9 cellular contexts compared by ENCODE assay signal in the genomic region with DNA sequence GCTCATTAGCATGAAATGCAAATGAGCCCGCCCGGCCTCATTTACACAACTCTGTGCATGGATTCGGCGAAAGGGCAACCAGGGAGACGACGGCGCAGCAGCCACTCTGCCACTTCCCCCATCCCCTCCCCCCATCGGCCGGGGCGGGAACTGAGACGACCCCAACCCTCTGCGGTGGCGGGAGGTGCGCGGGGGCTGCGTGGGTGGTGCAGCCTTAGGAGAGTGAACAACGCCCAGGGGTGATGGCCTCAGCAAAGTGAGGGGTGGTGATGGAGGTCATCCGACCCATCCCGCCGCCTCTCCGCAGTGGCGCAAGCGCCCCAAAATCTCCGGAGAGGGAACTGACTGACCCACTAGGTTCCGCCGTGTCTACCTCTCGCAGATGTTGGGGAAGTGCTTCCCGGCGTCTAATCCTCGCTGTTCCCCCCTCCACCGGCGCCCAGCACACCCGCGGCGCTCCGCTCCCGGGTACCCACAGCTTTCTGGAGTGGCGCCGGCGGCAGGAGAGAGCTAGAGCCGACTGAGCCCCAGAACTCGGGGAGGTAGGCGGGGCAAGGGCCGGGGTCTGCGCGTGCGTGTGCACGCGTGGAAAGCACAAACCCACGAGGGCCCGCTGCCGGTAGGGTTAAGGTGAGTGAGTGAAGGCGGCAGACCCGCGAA. TPM values are rescaled to one million over a fixed set of nuclear protein-coding genes. Genes with fewer than 3 reads are reported as not detected.
DNase-seq lines count a peak whose midpoint lies in the region; ATAC-seq and TF ChIP-seq lines count a peak whose summit lies in the region.
"Had no signal": no experiment of that assay in that cellular context is flagged by ENCODE, and none has a peak within 500 bp of the region (broad histone marks: within the 10 kb centered on the region; RNA-seq: fewer than 3 reads in every experiment).

No MANE protein-coding gene starts in this region.

- intact Hi-C loops in Caco-2 (cut with micrococcal nuclease; ENCODE audit: unreplicated experiment), result no loop called here
- intact Hi-C loops in psoas muscle (cut with DNase I), result no loop called here

- H3K4me3 ChIP-seq in Caco-2 (ENCODE audit: low read depth, low read length), result no peak overlapping the region
- H3K4me3 ChIP-seq in ectodermal cell (ENCODE audit: insufficient read depth, low read depth, low read length), result peak overlapping the region; percentile 58
- H3K4me3 ChIP-seq in psoas muscle, result peak overlapping the region; percentile 64
- no peak overlapping the region for H3K4me3 ChIP-seq in SJCRH30

- H3K27ac Mint-ChIP-seq in Caco-2 (ENCODE audit: unreplicated experiment), result no peak overlapping the region

- peaks cover 27% of the 10 kb centered on the region for H3K36me3 Mint-ChIP-seq in Caco-2 (ENCODE audit: insufficient read depth, unreplicated experiment)

- H3K27me3 Mint-ChIP-seq in Caco-2 (ENCODE audit: insufficient read depth, unreplicated experiment), result peaks cover 15% of the 10 kb centered on the region

- no peaks in the 10 kb centered on the region for H3K36me3 ChIP-seq in Caco-2 (ENCODE audit: control insufficient read depth, insufficient read depth, low read length)
- no peaks in the 10 kb centered on the region for H3K36me3 ChIP-seq in ectodermal cell (ENCODE audit: control insufficient read depth, insufficient read depth, low read length)
- peaks cover 0 to 8% of the 10 kb centered on the region in 2 donors for H3K36me3 ChIP-seq in psoas muscle (ENCODE audit: insufficient read depth in 1 of 2, low read depth in 1 of 2)
- no peaks in the 10 kb centered on the region for H3K36me3 ChIP-seq in SJCRH30

- BruUV-seq in Caco-2 (replicated peaks; lab: Mats Ljungman, UMichigan), result no TSS peak

- peak overlapping the region; percentile 87 for H3K4me3 Mint-ChIP-seq in Caco-2 (ENCODE audit: unreplicated experiment)

- TF ChIP-seq CTCF in Caco-2 (IDR thresholded peaks at IDR 0.05; ENCODE audit: insufficient read depth in 1 of 2, low read depth in 1 of 2, low read length in 1 of 2, severe bottlenecking in 1 of 2, unreplicated experiment in 1 of 2), result no peak
- no peak for TF ChIP-seq CTCF in psoas muscle (IDR thresholded peaks at IDR 0.05)

- H3K27ac ChIP-seq in ectodermal cell (ENCODE audit: insufficient read depth, low read depth, low read length, poor library complexity, severe bottlenecking) (no peak overlapping the region), psoas muscle (no peak overlapping the region), SJCRH30 (no peak overlapping the region)

- no peaks in the 10 kb centered on the region for H3K9me3 ChIP-seq in Caco-2
- H3K9me3 ChIP-seq in ectodermal cell (ENCODE audit: control insufficient read depth, low read length), result no peaks in the 10 kb centered on the region
- no peaks in the 10 kb centered on the region for H3K9me3 ChIP-seq in psoas muscle
- no peaks in the 10 kb centered on the region for H3K9me3 ChIP-seq in SJCRH30 (replicated peaks)

- POLR2A ChIA-PET in Caco-2 (lab: Charles Lee), result interaction anchor here (0.6 to 2.4 kb wide), 7 partner anchors 9 to 160 kb away, joined by 3 to 14 read pairs (median 6); a partner anchor contains a TSS

- H3K4me1 ChIP-seq in Caco-2 (peaks cover 16% of the 10 kb centered on the region), ectodermal cell (ENCODE audit: control insufficient read depth, insufficient read depth, low read length) (peaks cover 44% of the 10 kb centered on the region), psoas muscle (peaks cover 19% of the 10 kb centered on the region), SJCRH30 (peaks cover 5% of the 10 kb centered on the region)

- H3K27me3 ChIP-seq in Caco-2 (replicated peaks; ENCODE audit: control insufficient read depth, insufficient read depth, low read length) (peaks cover 12% of the 10 kb centered on the region), ectodermal cell (ENCODE audit: control insufficient read depth, insufficient read depth, low read length, poor library complexity, severe bottlenecking) (peaks cover 61% of the 10 kb centered on the region), psoas muscle (ENCODE audit: insufficient read depth in 3 of 3, low read length in 2 of 3) (peaks cover 0 to 69% (median 26%) of the 10 kb centered on the region in 3 donors), SJCRH30 (no peaks in the 10 kb centered on the region)

- ATAC-seq in psoas muscle (no peak), HG02623 (IDR thresholded peaks at IDR 0.05; ENCODE audit: unreplicated experiment) (no peak), HG03159 (IDR thresholded peaks at IDR 0.05; ENCODE audit: unreplicated experiment) (no peak)

- 1% methylated on average over 55 of the region's 55 CpGs for WGBS in ectodermal cell, 2 experiments
- 11 to 17% (median 13%) methylated on average over 55 of the region's 55 CpGs for WGBS in psoas muscle, 3 donors

- DNase-seq in Caco-2, result no peak
- DNase-seq in MV-4-11 (lab: John Stamatoyannopoulos, UW), result peak; percentile 35
- DNase-seq in psoas muscle, result no peak
- no peak for DNase-seq in KG1 (lab: John Stamatoyannopoulos, UW)
- no peak for DNase-seq in SJCRH30

- CTCF ChIA-PET in Caco-2 (lab: Charles Lee), result interaction anchor here (0.8 to 6.4 kb wide), 6 partner anchors 9 to 134 kb away, joined by 3 to 103 read pairs (median 32); no protein-coding TSS in a partner anchor

- peaks cover 5% of the 10 kb centered on the region for H3K4me1 Mint-ChIP-seq in Caco-2 (ENCODE audit: low read depth, unreplicated experiment)

- H3K9me3 Mint-ChIP-seq in Caco-2 (ENCODE audit: unreplicated experiment), result no peaks in the 10 kb centered on the region

RNA-seq across cellular contexts. Expression of a gene that starts 1.4 kb away (rescaled TPM):
- total RNA-seq in Caco-2 (2022) (1.4 and 1.6 TPM in 2 replicates), psoas muscle (under 1 TPM in 3 of 4 donors, not detected in 1; 0.02 to 0.24 (median 0.17) TPM)
- polyA plus RNA-seq in ectodermal cell (2013, experiment 1 of 4), result 8.6 TPM
- 8.9 TPM for polyA plus RNA-seq in ectodermal cell (2013, experiment 2 of 4)
- polyA plus RNA-seq in ectodermal cell (2013, experiment 3 of 4), result 9.1 TPM
- 9.4 TPM for polyA plus RNA-seq in ectodermal cell (2013, experiment 4 of 4)
- polyA plus RNA-seq in psoas muscle, result under 1 TPM in 2 of 3 donors, not detected in 1; 0.04 TPM
- total RNA-seq in SJCRH30 (2014; rRNA removed; shearing (Covaris generic)), result 3.5 and 4.2 TPM in 2 replicates
- total RNA-seq: glomerular endothelial cell had no signal

RNA-seq across cellular contexts. Expression of a gene that starts 12.1 kb away (rescaled TPM):
- total RNA-seq in Caco-2 (2022) (149 and 176 TPM in 2 replicates), psoas muscle (10 to 100 TPM; 16.7 to 25.8 (median 21.9) TPM)
- 28.3 TPM for polyA plus RNA-seq in ectodermal cell (2013, experiment 1 of 4)
- 28.4 TPM for polyA plus RNA-seq in ectodermal cell (2013, experiment 2 of 4)
- polyA plus RNA-seq in ectodermal cell (2013, experiment 3 of 4), result 27.3 TPM
- 27.0 TPM for polyA plus RNA-seq in ectodermal cell (2013, experiment 4 of 4)
- polyA plus RNA-seq in psoas muscle, result 1 to 10 TPM; 4.8 to 9.7 (median 5.4) TPM
- 12.0 and 13.1 TPM in 2 replicates for total RNA-seq in SJCRH30 (2014; rRNA removed; shearing (Covaris generic))

RNA-seq across cellular contexts. Expression of a gene that starts 26.6 kb away (rescaled TPM):
- 49.4 and 53.2 TPM in 2 replicates for total RNA-seq in Caco-2 (2022)
- not detected for polyA plus RNA-seq in ectodermal cell (2013, experiment 1 of 4)
- 0.12 TPM for polyA plus RNA-seq in ectodermal cell (2013, experiment 2 of 4)
- not detected for polyA plus RNA-seq in ectodermal cell (2013, experiment 3 of 4)
- 0.16 TPM for polyA plus RNA-seq in ectodermal cell (2013, experiment 4 of 4)
- under 1 TPM in 2 of 4 donors, not detected in 2; 0.12 to 0.15 TPM for total RNA-seq in psoas muscle
- polyA plus RNA-seq in psoas muscle, result under 1 TPM in 1 of 3 donors, not detected in 2; 0.03 TPM
- total RNA-seq in SJCRH30 (2014; rRNA removed; shearing (Covaris generic)), result not detected in 2 replicates

RNA-seq across cellular contexts. Expression of a gene that starts 50.8 kb away (rescaled TPM):
- total RNA-seq in Caco-2 (2022) (1.3 and 2.7 TPM in 2 replicates), psoas muscle (under 1 TPM in 3 of 4 donors, not detected in 1; 0.27 to 0.99 (median 0.52) TPM)
- 5.0 TPM for polyA plus RNA-seq in ectodermal cell (2013, experiment 1 of 4)
- polyA plus RNA-seq in ectodermal cell (2013, experiment 2 of 4), result 2.6 TPM
- 2.8 TPM for polyA plus RNA-seq in ectodermal cell (2013, experiment 3 of 4)
- polyA plus RNA-seq in ectodermal cell (2013, experiment 4 of 4), result 2.7 TPM
- under 1 TPM in 2 of 3 donors, not detected in 1; 0.05 TPM for polyA plus RNA-seq in psoas muscle
- not detected in 2 replicates for total RNA-seq in SJCRH30 (2014; rRNA removed; shearing (Covaris generic))

Comparison
In these comparisons a context has a peak if more than half of its experiments do, and no peak if none do; other contexts are left out.
1. H3K4me3 ChIP-seq: peak in ectodermal cell (single experiment) and psoas muscle (single experiment); none in Caco-2 (single experiment) and SJCRH30 (single experiment).
2. RNA of a gene that starts 26.6 kb away (total RNA-seq): 49.4 to 53.2 TPM in Caco-2; 0.12 to 0.15 TPM in psoas muscle and not detected in SJCRH30; every median in the first group is over 10 times any median in the second.